ENCODE assay signal across 36 cellular contexts in genomic region chr18:64175432-64175831, GRCh38. TPM values are rescaled to one million over a fixed set of nuclear protein-coding genes. Genes with fewer than 3 reads are reported as not detected.
"Had no signal": no experiment of that assay in that cellular context is flagged by ENCODE, and none has a peak within 500 bp of the region (broad histone marks: within the 10 kb centered on the region; RNA-seq: fewer than 3 reads in every experiment).

No MANE protein-coding gene starts in this region.

- H3K36me3 ChIP-seq: esophagus squamous epithelium, heart right ventricle, left lung, lower lobe of right lung, thyroid gland, upper lobe of left lung, vagina had no signal

- ATAC-seq: activated CD8-positive, alpha-beta T cell treated with anti-CD3 and anti-CD28 coated beads, Interleukin-2, amount 10 ng/mL, durations not matched to agents 7 days and 5 days; activated naive CD4-positive, alpha-beta T cell treated with anti-CD3 and anti-CD28 coated beads, Interleukin-2, amount 50 U/mL, for 72 hours; activated T-cell treated with anti-CD3 and anti-CD28 coated beads, Interleukin-2, amount 50 U/mL, for 72 hours; heart right ventricle; left lung; lower lobe of right lung; naive thymus-derived CD8-positive, alpha-beta T cell; psoas muscle; stimulated activated memory B cell treated with anti-CD40 and anti-IgM and Interleukin-4, amounts not matched to agents 10 μg/mL and 1 μg/mL and 100 μg/mL, for 72 hours; stimulated activated naive CD8-positive, alpha-beta T cell treated with anti-CD3 and anti-CD28 coated beads, Interleukin-15, amount 100 ng/mL, for 72 hours had no signal

- H2AFZ ChIP-seq: parathyroid adenoma had no signal

- DNase-seq: activated CD4-positive, alpha-beta T cell treated with anti-CD3 and anti-CD28 coated beads for 1 hour; activated CD8-positive, alpha-beta T cell treated with anti-CD3 and anti-CD28 coated beads, Interleukin-2, amount 10 ng/mL, durations not matched to agents 7 days and 5 days; activated naive CD4-positive, alpha-beta T cell; activated T-cell treated with anti-CD3 and anti-CD28 coated beads for 4 hours; activated T-cell treated with anti-CD3 and anti-CD28 coated beads, Interleukin-2, amount 50 U/mL, for 72 hours; dermis blood vessel endothelial cell; effector CD4-positive, alpha-beta T cell; esophagus squamous epithelium; foreskin melanocyte; heart right ventricle; left lung; lower lobe of right lung; mesenchymal stem cell; naive thymus-derived CD8-positive, alpha-beta T cell; occipital lobe; psoas muscle; stimulated activated CD4-positive, alpha-beta T cell treated with anti-CD3 and anti-CD28 coated beads, Interleukin-1b, Interleukin-23, amount 100 ng/mL, for 48 hours; stimulated activated CD4-positive, alpha-beta T cell treated with anti-CD3 and anti-CD28 coated beads, Interleukin-4, amount 100 ng/mL, for 4 hours; stimulated activated CD8-positive, alpha-beta memory T cell treated with anti-CD3 and anti-CD28 coated beads, Interleukin-4, amount 100 ng/mL, for 48 hours; stimulated activated naive CD8-positive, alpha-beta T cell treated with anti-CD3 and anti-CD28 coated beads, Interleukin-15, amount 100 ng/mL, for 72 hours; substantia nigra; thyroid gland; upper lobe of left lung had no signal

- H3K79me2 ChIP-seq: parathyroid adenoma had no signal

- FAIRE-seq: bronchial epithelial cell, colon, endometrium, islet of Langerhans had no signal

- H3K4me1 ChIP-seq: esophagus squamous epithelium, heart right ventricle, left lung, lower lobe of right lung, parathyroid adenoma, psoas muscle, thyroid gland, upper lobe of left lung, vagina had no signal

- H3K27ac ChIP-seq: epithelial cell of prostate, esophagus squamous epithelium, heart right ventricle, left lung, lower lobe of right lung, parathyroid adenoma, psoas muscle, thyroid gland, upper lobe of left lung, vagina had no signal

- H3K9me3 Mint-ChIP-seq: activated T-cell treated with anti-CD3 and anti-CD28 coated beads, Interleukin-2, amount 50 U/mL, for 72 hours; stimulated activated memory B cell treated with anti-CD40 and anti-IgM and Interleukin-4, amounts not matched to agents 10 μg/mL and 1 μg/mL and 100 μg/mL, for 72 hours had no signal

- H3K9me3 ChIP-seq: esophagus squamous epithelium, lower lobe of right lung, psoas muscle, thyroid gland, upper lobe of left lung, vagina had no signal

- H3K4me1 Mint-ChIP-seq: central memory CD8-positive, alpha-beta T cell; naive thymus-derived CD8-positive, alpha-beta T cell; stimulated activated naive CD8-positive, alpha-beta T cell treated with anti-CD3 and anti-CD28 coated beads, Interleukin-15, amount 100 ng/mL, for 72 hours had no signal

- H3K27ac Mint-ChIP-seq: activated CD8-positive, alpha-beta T cell treated with anti-CD3 and anti-CD28 coated beads, Interleukin-2, amount 10 ng/mL, durations not matched to agents 7 days and 5 days; activated naive CD4-positive, alpha-beta T cell treated with anti-CD3 and anti-CD28 coated beads, Interleukin-2, amount 50 U/mL, for 72 hours; activated T-cell treated with anti-CD3 and anti-CD28 coated beads, Interleukin-2, amount 50 U/mL, for 72 hours; naive thymus-derived CD8-positive, alpha-beta T cell; stimulated activated memory B cell treated with anti-CD40 and anti-IgM and Interleukin-4, amounts not matched to agents 10 μg/mL and 1 μg/mL and 100 μg/mL, for 72 hours; stimulated activated naive CD8-positive, alpha-beta T cell treated with anti-CD3 and anti-CD28 coated beads, Interleukin-15, amount 100 ng/mL, for 72 hours had no signal

- H3K4me3 ChIP-seq: esophagus squamous epithelium, heart right ventricle, left lung, lower lobe of right lung, psoas muscle, smooth muscle cell, thyroid gland, upper lobe of left lung, vagina had no signal

- H3K9ac ChIP-seq: parathyroid adenoma had no signal

- H3K4me3 Mint-ChIP-seq: activated CD8-positive, alpha-beta T cell treated with anti-CD3 and anti-CD28 coated beads, Interleukin-2, amount 10 ng/mL, durations not matched to agents 7 days and 5 days; activated T-cell treated with anti-CD3 and anti-CD28 coated beads, Interleukin-2, amount 50 U/mL, for 72 hours; central memory CD8-positive, alpha-beta T cell; naive thymus-derived CD8-positive, alpha-beta T cell; neural crest cell; stimulated activated memory B cell treated with anti-CD40 and anti-IgM and Interleukin-4, amounts not matched to agents 10 μg/mL and 1 μg/mL and 100 μg/mL, for 72 hours; stimulated activated naive CD8-positive, alpha-beta T cell treated with anti-CD3 and anti-CD28 coated beads, Interleukin-15, amount 100 ng/mL, for 72 hours had no signal

- H3K27me3 ChIP-seq: esophagus squamous epithelium, heart right ventricle, left lung, thyroid gland, upper lobe of left lung, vagina had no signal

- H3K4me2 ChIP-seq: smooth muscle cell had no signal

- H3K27me3 Mint-ChIP-seq: central memory CD8-positive, alpha-beta T cell; naive thymus-derived CD8-positive, alpha-beta T cell; stimulated activated memory B cell treated with anti-CD40 and anti-IgM and Interleukin-4, amounts not matched to agents 10 μg/mL and 1 μg/mL and 100 μg/mL, for 72 hours; stimulated activated naive CD8-positive, alpha-beta T cell treated with anti-CD3 and anti-CD28 coated beads, Interleukin-15, amount 100 ng/mL, for 72 hours had no signal

- H3K36me3 Mint-ChIP-seq: activated naive CD4-positive, alpha-beta T cell treated with anti-CD3 and anti-CD28 coated beads, Interleukin-2, amount 50 U/mL, for 72 hours; naive thymus-derived CD8-positive, alpha-beta T cell; stimulated activated memory B cell treated with anti-CD40 and anti-IgM and Interleukin-4, amounts not matched to agents 10 μg/mL and 1 μg/mL and 100 μg/mL, for 72 hours had no signal

RNA-seq across cellular contexts. Expression of gene LINC00305, which starts 26.5 kb away (rescaled TPM):
- total RNA-seq: activated CD8-positive, alpha-beta T cell treated with anti-CD3 and anti-CD28 coated beads, Interleukin-2, amount 10 ng/mL, durations not matched to agents 7 days and 5 days; activated naive CD4-positive, alpha-beta T cell treated with anti-CD3 and anti-CD28 coated beads, Interleukin-2, amount 50 U/mL, for 72 hours; activated T-cell treated with anti-CD3 and anti-CD28 coated beads, Interleukin-2, amount 50 U/mL, for 72 hours; bronchial epithelial cell; dermis blood vessel endothelial cell; esophagus squamous epithelium; glomerular endothelial cell; heart right ventricle; lower lobe of right lung; naive thymus-derived CD8-positive, alpha-beta T cell; neural crest cell; occipital lobe; psoas muscle; smooth muscle cell; thyroid gland; upper lobe of left lung; vagina had no signal
- polyA plus RNA-seq: heart right ventricle; naive thymus-derived CD8-positive, alpha-beta T cell; psoas muscle had no signal
